ENCODE assay signal across 20 cellular contexts in genomic region chr14:105218611-105219010, GRCh38. TPM values are rescaled to one million over a fixed set of nuclear protein-coding genes. Genes with fewer than 3 reads are reported as not detected.
DNase-seq lines count a peak whose midpoint lies in the region; ATAC-seq and TF ChIP-seq lines count a peak whose summit lies in the region.
"Had no signal": no experiment of that assay in that cellular context is flagged by ENCODE, and none has a peak within 500 bp of the region (broad histone marks: within the 10 kb centered on the region; RNA-seq: fewer than 3 reads in every experiment).

No MANE protein-coding gene starts in this region.

- no peak overlapping the region for H3K27ac ChIP-seq in adrenal gland
- H3K27ac ChIP-seq: A549; BLaER1 treated with 17β-estradiol and CSF1 and Interleukin-3, amounts not matched to agents 10 nM and 100 nM had no signal

- no peak for ATAC-seq in WTC11
- ATAC-seq: A549 had no signal

- H3K4me3 ChIP-seq in adrenal gland = no peak overlapping the region
- H3K4me3 ChIP-seq: A549; BLaER1 treated with 17β-estradiol and CSF1 and Interleukin-3, amounts not matched to agents 10 nM and 100 nM had no signal

- H3K27ac Mint-ChIP-seq in CD14-positive monocyte = peak overlapping the region in 4 of 7 donors; percentile 31 to 63 (median 51)
- H3K27ac Mint-ChIP-seq in WTC11 = 0 out of 2 replicates have a peak overlapping the region, but pooled peaks have one; percentile 45
- peak overlapping the region; percentile 31 for H3K27ac Mint-ChIP-seq in endothelial cell (ENCODE audit: unreplicated experiment)
- H3K27ac Mint-ChIP-seq: CD4-positive, alpha-beta memory T cell had no signal

- 92 to 95% (median 94%) methylated on average over 3 to 19 of the region's 19 CpGs for WGBS in adrenal gland, 4 donors

- no peak for TF ChIP-seq CTCF in CD14-positive monocyte (IDR thresholded peaks at IDR 0.05)
- TF ChIP-seq CTCF in WTC11 (IDR thresholded peaks at IDR 0.05) = no peak
- TF ChIP-seq CTCF in endothelial cell (IDR thresholded peaks at IDR 0.05; ENCODE audit: unreplicated experiment) = no peak
- TF ChIP-seq CTCF in GM13977 (IDR thresholded peaks at IDR 0.05; ENCODE audit: extremely low read depth, insufficient read depth, missing control alignments) = no peak
- no peak for TF ChIP-seq CTCF in adrenal gland (IDR thresholded peaks at IDR 0.05)

- H3K36me3 Mint-ChIP-seq in CD14-positive monocyte (peaks cover 57 to 82% of the 10 kb centered on the region in 2 donors), WTC11 (peaks cover 14% of the 10 kb centered on the region), endothelial cell (ENCODE audit: low read depth, unreplicated experiment) (peaks cover 34% of the 10 kb centered on the region)

- TF ChIP-seq POLR2A in adrenal gland (IDR thresholded peaks at IDR 0.05) = no peak

- H3K9me3 Mint-ChIP-seq in CD14-positive monocyte (peaks cover 0 to 7% (median 2%) of the 10 kb centered on the region in 7 donors), WTC11 (peaks cover 9% of the 10 kb centered on the region), endothelial cell (ENCODE audit: unreplicated experiment) (no peaks in the 10 kb centered on the region)

- H3K4me1 ChIP-seq in adrenal gland (replicated peaks in 1 of 2) = peaks cover 0 to 11% of the 10 kb centered on the region in 2 donors
- H3K4me1 ChIP-seq: A549 had no signal

- POLR2A ChIA-PET in WTC11 (lab: Charles Lee) = no interaction called here

- intact Hi-C loops in CD14-positive monocyte (cut with micrococcal nuclease) = no loop called here
- intact Hi-C loops in adrenal gland (cut with DNase I) = no loop called here

- DNase-seq in CD14-positive monocyte (ENCODE audit: low spot score) (no peak), WTC11 (ENCODE audit: low spot score) (no peak), endothelial cell (ENCODE audit: low spot score) (no peak), GM13977 (ENCODE audit: low spot score) (no peak), adrenal gland (no peak), NCI-H774 (lab: John Stamatoyannopoulos, UW) (no peak)
- DNase-seq: 8988T, ACHN, AML-193, BE2C, Calu3, COR-L47, DMS53, DMS79 treated with DMSO at 0.1 percent for 48 hours, GF-D8, GOT3, HCEC 1CT had no signal

- no peaks in the 10 kb centered on the region for H3K4me1 Mint-ChIP-seq in CD14-positive monocyte
- no peaks in the 10 kb centered on the region for H3K4me1 Mint-ChIP-seq in WTC11
- peaks cover 3% of the 10 kb centered on the region for H3K4me1 Mint-ChIP-seq in endothelial cell (ENCODE audit: unreplicated experiment)

- H3K27me3 Mint-ChIP-seq in CD14-positive monocyte (ENCODE audit: low read depth in 3 of 3) (peaks cover 0 to 2% (median 0%) of the 10 kb centered on the region in 3 donors), WTC11 (ENCODE audit: low read depth) (no peaks in the 10 kb centered on the region), endothelial cell (ENCODE audit: unreplicated experiment) (peaks cover 20% of the 10 kb centered on the region)
- H3K27me3 Mint-ChIP-seq: CD4-positive, alpha-beta memory T cell had no signal

- H3K36me3 ChIP-seq in adrenal gland (replicated peaks in 1 of 2) = peaks cover 0 to 48% of the 10 kb centered on the region in 2 donors

- in situ Hi-C loops in GM13977 (cut with MboI; ENCODE audit: low pct_unique_long_range_greater_than_20kb, low sequenced_read_pairs, unreplicated experiment) = no loop called here

- no peaks in the 10 kb centered on the region for H3K9me3 ChIP-seq in adrenal gland (replicated peaks in 1 of 3)
- H3K9me3 ChIP-seq: A549; BE2C; BLaER1 treated with 17β-estradiol and CSF1 and Interleukin-3, amounts not matched to agents 10 nM and 100 nM had no signal

- CTCF ChIA-PET in WTC11 (lab: Charles Lee) = no interaction called here

- no peaks in the 10 kb centered on the region for H3K27me3 ChIP-seq in adrenal gland
- H3K27me3 ChIP-seq: BE2C had no signal

- H3K4me3 Mint-ChIP-seq in CD14-positive monocyte (peak overlapping the region in 1 of 2 donors; percentile 18), WTC11 (no peak overlapping the region), endothelial cell (ENCODE audit: unreplicated experiment) (no peak overlapping the region)

TF ChIP-seq in WTC11, 78 proteins besides CTCF, POLR2A, EP300 and RAD21 (continues in another document):
- no peak for TF ChIP-seq ATF6 (CRISPR knock-in tag; IDR thresholded peaks at IDR 0.05)
- no peak for TF ChIP-seq ZSCAN18 (CRISPR knock-in tag; IDR thresholded peaks at IDR 0.05)
- no peak for TF ChIP-seq GRHL2 (CRISPR knock-in tag; IDR thresholded peaks at IDR 0.05; ENCODE audit: insufficient replicate concordance, severe bottlenecking)
- TF ChIP-seq ELF4 (CRISPR knock-in tag; IDR thresholded peaks at IDR 0.05; ENCODE audit: low read depth) = no peak
- no peak for TF ChIP-seq RORB (CRISPR knock-in tag; IDR thresholded peaks at IDR 0.05)
- TF ChIP-seq FOXP4 (CRISPR knock-in tag; IDR thresholded peaks at IDR 0.05) = no peak
- TF ChIP-seq ZNF232 (CRISPR knock-in tag; IDR thresholded peaks at IDR 0.05) = no peak
- TF ChIP-seq E2F5 (CRISPR knock-in tag; IDR thresholded peaks at IDR 0.05) = no peak
- TF ChIP-seq MAX (CRISPR knock-in tag; IDR thresholded peaks at IDR 0.05) = no peak

RNA-seq across cellular contexts. Expression of gene BTBD6, which starts 29.7 kb away (rescaled TPM):
- polyA plus RNA-seq in CD14-positive monocyte (1 to 10 TPM; 1.3 to 6.3 TPM), adrenal gland (10 to 100 TPM; 14.3 to 78.5 (median 72.6) TPM)
- total RNA-seq in WTC11 (2021) (7.8 to 10.0 TPM (median 8.3 TPM) in 3 replicates), endothelial cell (ENCODE audit: unreplicated experiment) (45.1 TPM), adrenal gland (10 to 100 TPM; 24.0 to 43.3 (median 33.6) TPM)

RNA-seq across cellular contexts. Expression of gene NUDT14, which starts 37.5 kb away (rescaled TPM):
- polyA plus RNA-seq in CD14-positive monocyte (10 to 100 TPM; 23.9 to 37.4 TPM), adrenal gland (10 to 100 TPM in 2 of 3 donors, 1 to 10 TPM in 1; 4.1 to 49.1 (median 48.0) TPM)
- total RNA-seq in WTC11 (2021) (35.4 to 56.2 TPM (median 51.3 TPM) in 3 replicates), endothelial cell (ENCODE audit: unreplicated experiment) (135 TPM), adrenal gland (10 to 100 TPM; 25.6 to 55.8 (median 36.6) TPM)

RNA-seq across cellular contexts. Expression of gene JAG2, which starts 50.0 kb away (rescaled TPM):
- polyA plus RNA-seq in CD14-positive monocyte (not detected), adrenal gland (10 to 100 TPM in 2 of 3 donors, under 1 TPM in 1; 0.93 to 16.2 (median 12.7) TPM)
- total RNA-seq in WTC11 (2021) (10.6 to 12.2 TPM (median 11.8 TPM) in 3 replicates), endothelial cell (ENCODE audit: unreplicated experiment) (280 TPM), adrenal gland (1 to 10 TPM; 1.8 to 5.7 (median 4.0) TPM)
- polyA plus RNA-seq: CD4-positive, alpha-beta memory T cell had no signal

Comparison
In these comparisons a context has a peak if more than half of its experiments do, and no peak if none do; other contexts are left out.
1. RNA of gene JAG2, which starts 50.0 kb away (total RNA-seq): 280 TPM in endothelial cell (single experiment); 10.6 to 12.2 TPM in WTC11 and 1.8 to 5.7 TPM in adrenal gland; every median in the first group is over 10 times any median in the second.
2. Peak in every context shown above with its lines, with median percentiles within 50 percentile points of each other: H3K27ac Mint-ChIP-seq.